16 cellular contexts compared by ENCODE assay signal in genomic region chr2:96501886-96502810, GRCh38. TPM values are rescaled to one million over a fixed set of nuclear protein-coding genes. Genes with fewer than 3 reads are reported as not detected.
DNase-seq lines count a peak whose midpoint lies in the region; ATAC-seq and TF ChIP-seq lines count a peak whose summit lies in the region.
"Had no signal": no experiment of that assay in that cellular context is flagged by ENCODE, and none has a peak within 500 bp of the region (broad histone marks: within the 10 kb centered on the region; RNA-seq: fewer than 3 reads in every experiment).

No MANE protein-coding gene starts in this region.

- H3K4ac ChIP-seq in trophoblast cell (ENCODE audit: low read depth, low read length) = no peak overlapping the region

- H4K12ac ChIP-seq in trophoblast cell (ENCODE audit: low read depth, low read length) = no peak overlapping the region

- H3K36me3 ChIP-seq in trophoblast cell (ENCODE audit: control insufficient read depth in 1 of 2, insufficient read depth in 2 of 2, low read length in 2 of 2) = no peaks in the 10 kb centered on the region
- H3K36me3 ChIP-seq: ovary, SJCRH30 had no signal

- H2AFZ ChIP-seq in trophoblast cell (ENCODE audit: insufficient read depth, low read length, poor library complexity) = no peak overlapping the region

- H3K79me2 ChIP-seq in trophoblast cell (ENCODE audit: control insufficient read depth, insufficient read depth, low read length, poor library complexity) = no peaks in the 10 kb centered on the region

- H3K18ac ChIP-seq in trophoblast cell (ENCODE audit: low read length) = no peak overlapping the region

- no peak overlapping the region for H3K27ac ChIP-seq in trophoblast cell (ENCODE audit: low read depth, low read length)
- H3K27ac ChIP-seq: ovary, SJCRH30 had no signal

- H3K4me1 ChIP-seq in trophoblast cell (ENCODE audit: control insufficient read depth in 1 of 2, insufficient read depth in 2 of 2, low read length in 2 of 2) = peaks cover 32 to 39% of the 10 kb centered on the region in 2 experiments
- H3K4me1 ChIP-seq: SJCRH30 had no signal

- in situ Hi-C loops in GM13977 (cut with MboI; ENCODE audit: low pct_unique_long_range_greater_than_20kb, low sequenced_read_pairs, unreplicated experiment) = no loop called here

- H4K91ac ChIP-seq in trophoblast cell (ENCODE audit: low read depth, low read length) = peak overlapping the region; percentile 11

- no peak overlapping the region for H2BK120ac ChIP-seq in trophoblast cell (ENCODE audit: insufficient read depth, low read length, poor library complexity)

- no peaks in the 10 kb centered on the region for H3K27me3 ChIP-seq in trophoblast cell (ENCODE audit: insufficient read depth, low read length)
- H3K27me3 ChIP-seq: ovary, SJCRH30 had no signal

- H3K9ac ChIP-seq in trophoblast cell (ENCODE audit: low read length) = no peak overlapping the region

- peaks cover 2% of the 10 kb centered on the region for H3K9me3 ChIP-seq in trophoblast cell (ENCODE audit: insufficient read depth, low read depth, low read length)
- H3K9me3 ChIP-seq: ovary, SJCRH30 had no signal

- H3K23ac ChIP-seq in trophoblast cell (ENCODE audit: low read length) = no peak overlapping the region

- H3K14ac ChIP-seq in trophoblast cell (ENCODE audit: low read length) = no peak overlapping the region

- no peak overlapping the region for H2BK12ac ChIP-seq in trophoblast cell (ENCODE audit: low read length)

- no peak for TF ChIP-seq CTCF in GM13977 (IDR thresholded peaks at IDR 0.05; ENCODE audit: extremely low read depth, insufficient read depth, missing control alignments)

- H2AK5ac ChIP-seq in trophoblast cell (ENCODE audit: low read length) = no peak overlapping the region

- peak; percentile 12 for ATAC-seq in HG03196 (IDR thresholded peaks at IDR 0.05; ENCODE audit: unreplicated experiment)

- peaks cover 12% of the 10 kb centered on the region for H3K79me1 ChIP-seq in trophoblast cell (ENCODE audit: low read length)

- H4K8ac ChIP-seq in trophoblast cell (ENCODE audit: low read depth, low read length) = no peak overlapping the region

- DNase-seq in activated CD8-positive, alpha-beta memory T cell treated with anti-CD3 and anti-CD28 coated beads, Interleukin-2, amount 50 U/mL, for 48 hours = peak; percentile 45
- no peak for DNase-seq in activated CD8-positive, alpha-beta memory T cell treated with anti-CD3 and anti-CD28 coated beads, Interleukin-2, amount 50 U/mL, for 4 hours
- peak; percentile 19 for DNase-seq in cerebellar cortex (ENCODE audit: low spot score)
- no peak for DNase-seq in trophoblast cell
- no peak for DNase-seq in HPDE6-E6E7 (ENCODE audit: extremely low spot score)
- no peak for DNase-seq in stimulated activated CD4-positive, alpha-beta T cell treated with anti-CD3 and anti-CD28 coated beads, Interleukin-4, amount 100 ng/mL, for 4 hours
- no peak for DNase-seq in GM13977 (ENCODE audit: low spot score)
- DNase-seq: activated gamma-delta T cell treated with Interleukin-2 at 50 U/mL for 16 hours, DMS 273 treated with DMSO at 0.1 percent for 48 hours, erythroblast, H9, NCI-H1436 treated with DMSO at 0.1 percent for 48 hours, NCI-H748 treated with DMSO at 0.1 percent for 48 hours, SJCRH30 had no signal

- H3K4me2 ChIP-seq in trophoblast cell (ENCODE audit: low read length) = no peak overlapping the region

- no peak overlapping the region for H3K4me3 ChIP-seq in trophoblast cell (ENCODE audit: low read depth, low read length)
- H3K4me3 ChIP-seq: ovary, SJCRH30 had no signal

- WGBS in trophoblast cell (ENCODE audit: extremely low coverage, insufficient coverage, insufficient read length) = no CpG with 5 or more reads among the region's 16 CpGs

- H2BK5ac ChIP-seq in trophoblast cell (ENCODE audit: low read depth, low read length, poor library complexity) = no peak overlapping the region

RNA-seq across cellular contexts. Expression of gene NEURL3, which starts 3.0 kb away (rescaled TPM):
- 0.47 and 0.51 TPM in 2 replicates for polyA plus RNA-seq in trophoblast cell (2013)

RNA-seq across cellular contexts. Expression of gene ARID5A, which starts 34.4 kb away (rescaled TPM):
- 1.3 and 1.4 TPM in 2 replicates for polyA plus RNA-seq in trophoblast cell (2013)

Comparison
In these comparisons a context has a peak if more than half of its experiments do, and no peak if none do; other contexts are left out.
1. DNase-seq: peak in activated CD8-positive, alpha-beta memory T cell treated with anti-CD3 and anti-CD28 coated beads, Interleukin-2, amount 50 U/mL, for 48 hours (single experiment) and cerebellar cortex (single experiment); none in activated CD8-positive, alpha-beta memory T cell treated with anti-CD3 and anti-CD28 coated beads, Interleukin-2, amount 50 U/mL, for 4 hours (single experiment), trophoblast cell (0 of 2), HPDE6-E6E7 (single experiment), stimulated activated CD4-positive, alpha-beta T cell treated with anti-CD3 and anti-CD28 coated beads, Interleukin-4, amount 100 ng/mL, for 4 hours (0 of 2) and GM13977 (single experiment).